1 cellular context compared by ENCODE assay signal in genomic region chr3:24184528-24185176, GRCh38.
A peak's percentile ranks its signal among the peaks of the same experiment; 100 is the strongest.
TF ChIP-seq lines count a peak whose summit lies in the region.

No MANE protein-coding gene starts in this region.

TF ChIP-seq in K562, 482 proteins besides CTCF, POLR2A, EP300 and RAD21 (continued from another document):
- TF ChIP-seq CBX3 (IDR thresholded peaks at IDR 0.05; ENCODE audit: borderline replicate concordance in 1 of 2, low read length in 2 of 2) (no peak), ZBTB1 (CRISPR knock-in tag; IDR thresholded peaks at IDR 0.05; ENCODE audit: borderline replicate concordance, low read depth) (no peak), ZKSCAN1 (IDR thresholded peaks at IDR 0.05; ENCODE audit: low read depth, low read length) (no peak), CHCHD3 (CRISPR knock-in tag; IDR thresholded peaks at IDR 0.05) (no peak), HES1 (IDR thresholded peaks at IDR 0.05; ENCODE audit: low read depth) (no peak), ZNF197 (CRISPR knock-in tag; IDR thresholded peaks at IDR 0.05; ENCODE audit: low read depth) (no peak), HOXB6 (CRISPR knock-in tag; IDR thresholded peaks at IDR 0.05; ENCODE audit: borderline replicate concordance) (no peak), ZNF609 (CRISPR knock-in tag; IDR thresholded peaks at IDR 0.05; ENCODE audit: borderline replicate concordance) (no peak), CUX1 (CRISPR knock-in tag; IDR thresholded peaks at IDR 0.05) (no peak), SOX6 (IDR thresholded peaks at IDR 0.05) (no peak), XRCC5 (IDR thresholded peaks at IDR 0.05; ENCODE audit: low read depth, low read length) (no peak), ZNF316 (IDR thresholded peaks at IDR 0.05) (peak; percentile 83), ZMIZ1 (IDR thresholded peaks at IDR 0.05; ENCODE audit: low read depth in 2 of 2, low read length in 2 of 2) (no peak), CSDE1 (IDR thresholded peaks at IDR 0.05) (no peak), HDAC3 (IDR thresholded peaks at IDR 0.05; ENCODE audit: borderline replicate concordance, partially characterized antibody) (no peak), C11orf30 (IDR thresholded peaks at IDR 0.05; ENCODE audit: low read depth) (peak; percentile 60), ZNF175 (CRISPR knock-in tag; IDR thresholded peaks at IDR 0.05; ENCODE audit: low read depth) (no peak), ZSCAN29 (IDR thresholded peaks at IDR 0.05) (no peak), ZNF77 (CRISPR knock-in tag; IDR thresholded peaks at IDR 0.05) (no peak), ZNF79 (CRISPR knock-in tag; IDR thresholded peaks at IDR 0.05; ENCODE audit: low read depth) (peak; percentile 78), CBFA2T2 (conservative IDR thresholded peaks at IDR 0.05) (no peak), CEBPZ (IDR thresholded peaks at IDR 0.05; ENCODE audit: borderline replicate concordance, low read depth, low read length) (no peak), POLR2AphosphoS2 (IDR thresholded peaks at IDR 0.05; ENCODE audit: low read length) (no peak), NFE2 (IDR thresholded peaks at IDR 0.05; ENCODE audit: low read depth) (peak; percentile 66), IRF2 (CRISPR knock-in tag; IDR thresholded peaks at IDR 0.05) (no peak), ARHGAP35 (IDR thresholded peaks at IDR 0.05; ENCODE audit: partially characterized antibody) (no peak), MTF1 (CRISPR knock-in tag; IDR thresholded peaks at IDR 0.05; ENCODE audit: borderline replicate concordance) (no peak), CBX2 (IDR thresholded peaks at IDR 0.05; ENCODE audit: insufficient read depth, low read length, poor library complexity, severe bottlenecking) (no peak), PBX2 (CRISPR knock-in tag; IDR thresholded peaks at IDR 0.05; ENCODE audit: low read depth) (no peak), PBX2 (tag; conservative IDR thresholded peaks at IDR 0.05; ENCODE audit: low read depth) (0 out of 2 replicates have a peak, but pooled peaks have one; percentile 10), ZFX (CRISPR knock-in tag; IDR thresholded peaks at IDR 0.05) (no peak)
